ENCODE assay signal across 1 cellular context in genomic region chr19:1274852-1275259, GRCh38.
TF ChIP-seq lines count a peak whose summit lies in the region.

No MANE protein-coding gene starts in this region.

TF ChIP-seq in K562, 482 proteins besides CTCF, POLR2A, EP300 and RAD21 (continued from another document and continues in another):
- TF ChIP-seq MGA (IDR thresholded peaks at IDR 0.05) (peak; percentile 74), MLLT1 (IDR thresholded peaks at IDR 0.05) (peak in 1 of 2 experiments; percentile 76; a peak in 1 of 4 replicates), NRF1 (conservative IDR thresholded peaks at IDR 0.05 in 1 of 2, IDR thresholded peaks at IDR 0.05 in 1 of 2) (peak; percentile 85 to 88), STAT6 (CRISPR knock-in tag; IDR thresholded peaks at IDR 0.05) (no peak), HINFP (tag; conservative IDR thresholded peaks at IDR 0.05; ENCODE audit: low read depth) (no peak), NR3C1 (CRISPR knock-in tag; IDR thresholded peaks at IDR 0.05) (0 out of 2 replicates have a peak, but pooled peaks have one; percentile 18), ZNF407 (IDR thresholded peaks at IDR 0.05; ENCODE audit: low read depth) (no peak), TFAM (CRISPR knock-in tag; conservative IDR thresholded peaks at IDR 0.05) (no peak), NR1H2 (CRISPR knock-in tag; IDR thresholded peaks at IDR 0.05) (0 out of 2 replicates have a peak, but pooled peaks have one; percentile 39), PHB (CRISPR knock-in tag; IDR thresholded peaks at IDR 0.05) (peak; percentile 89; the same call in 1 of the 2 replicates), TOE1 (IDR thresholded peaks at IDR 0.05; ENCODE audit: borderline replicate concordance) (peak; percentile 24; the same call in 1 of the 2 replicates), TOE1 (CRISPR knock-in tag; IDR thresholded peaks at IDR 0.05; ENCODE audit: borderline replicate concordance, low read depth) (no peak), WHSC1 (IDR thresholded peaks at IDR 0.05; ENCODE audit: low read length) (no peak), HCFC1 (IDR thresholded peaks at IDR 0.05; ENCODE audit: low read depth, low read length) (no peak), MYC (IDR thresholded peaks at IDR 0.05; ENCODE audit: low read depth, low read length) (no peak), MYC (CRISPR knock-in tag; IDR thresholded peaks at IDR 0.05; ENCODE audit: borderline replicate concordance, low read depth) (peak; percentile 90; the same call in 1 of the 2 replicates), UBTF (IDR thresholded peaks at IDR 0.05; ENCODE audit: borderline replicate concordance in 1 of 2, low read depth in 2 of 2, low read length in 2 of 2) (no peak)
